21 cellular contexts compared by ENCODE assay signal in genomic region chr2:26591619-26592505, GRCh38. TPM values are rescaled to one million over a fixed set of nuclear protein-coding genes. Genes with fewer than 3 reads are reported as not detected.
DNase-seq lines count a peak whose midpoint lies in the region; ATAC-seq, FAIRE-seq and TF ChIP-seq lines count a peak whose summit lies in the region.
"Had no signal": no experiment of that assay in that cellular context is flagged by ENCODE, and none has a peak within 500 bp of the region (broad histone marks: within the 10 kb centered on the region; RNA-seq: fewer than 3 reads in every experiment).

No MANE protein-coding gene starts in this region.

- no peaks in the 10 kb centered on the region for H3K36me3 ChIP-seq in spleen
- H3K36me3 ChIP-seq: cardiac muscle cell, neutrophil, tibial nerve had no signal

- no peak for TF ChIP-seq POLR2A in spleen (IDR thresholded peaks at IDR 0.05)

- ATAC-seq in HG03095 (IDR thresholded peaks at IDR 0.05; ENCODE audit: unreplicated experiment) = no peak
- ATAC-seq in HG03139 (IDR thresholded peaks at IDR 0.05; ENCODE audit: unreplicated experiment) = no peak
- ATAC-seq in GM21723 (IDR thresholded peaks at IDR 0.05; ENCODE audit: unreplicated experiment) = no peak

- peak; percentile 33 for DNase-seq in activated CD4-positive, alpha-beta T cell treated with anti-CD3 and anti-CD28 coated beads for 48 hours
- no peak for DNase-seq in activated CD4-positive, alpha-beta T cell treated with anti-CD3 and anti-CD28 coated beads, Interleukin-2, amount 50 U/mL, for 48 hours
- DNase-seq in GM18507 (ENCODE audit: extremely low spot score, insufficient read length, low read depth) = no peak
- peak; percentile 74 for DNase-seq in amniotic epithelial cell (ENCODE audit: low read depth)
- peak; percentile 66 for DNase-seq in spleen
- DNase-seq: DND-41; effector memory CD4-positive, alpha-beta T cell; kidney glomerular epithelial cell; NCI-H1105; NCI-H2171; stimulated activated CD4-positive, alpha-beta T cell treated with anti-CD3 and anti-CD28 coated beads, Interleukin-2, amount 100 ng/mL, for 48 hours had no signal

- intact Hi-C loops in spleen (cut with DNase I; ENCODE audit: low total_unique reads) = no loop called here

- WGBS in spleen, 5 donors = 82 to 95% (median 87%) methylated on average over 9 to 12 of the region's 12 CpGs

- no peak overlapping the region for H3K27ac ChIP-seq in spleen
- H3K27ac ChIP-seq: cardiac muscle cell, hepatocyte, HL-60, neutrophil, tibial nerve had no signal

- H3K4me1 ChIP-seq in spleen = no peaks in the 10 kb centered on the region
- H3K4me1 ChIP-seq: tibial nerve had no signal

- no peak for TF ChIP-seq CTCF in spleen (IDR thresholded peaks at IDR 0.05 in 8 of 11, conservative IDR thresholded peaks at IDR 0.05 in 3 of 11)

- no peak overlapping the region for H3K4me3 ChIP-seq in spleen
- H3K4me3 ChIP-seq: cardiac muscle cell, hepatocyte, tibial nerve had no signal

- peaks cover 0 to 57% (median 7%) of the 10 kb centered on the region in 7 donors for H3K27me3 ChIP-seq in spleen (replicated peaks in 1 of 7)

- FAIRE-seq in GM18507 (lab: Jason Lieb, UNC) = peak; percentile 31
- FAIRE-seq: A204.1 had no signal

- peaks cover 0 to 6% (median 0%) of the 10 kb centered on the region in 8 donors for H3K9me3 ChIP-seq in spleen
- H3K9me3 ChIP-seq: neutrophil had no signal

RNA-seq across cellular contexts. Expression of gene CIB4, which starts 49.3 kb away (rescaled TPM):
- not detected for total RNA-seq in spleen
- polyA plus RNA-seq in spleen = not detected
- total RNA-seq: cardiac muscle cell; CD4-positive, alpha-beta T cell; hepatocyte; tibial nerve had no signal
- polyA plus RNA-seq: cardiac muscle cell, hepatocyte had no signal

Comparison
In these comparisons a context has a peak if more than half of its experiments do, and no peak if none do; other contexts are left out.
1. DNase-seq: peak in activated CD4-positive, alpha-beta T cell treated with anti-CD3 and anti-CD28 coated beads for 48 hours (single experiment), amniotic epithelial cell (single experiment) and spleen (single experiment); none in activated CD4-positive, alpha-beta T cell treated with anti-CD3 and anti-CD28 coated beads, Interleukin-2, amount 50 U/mL, for 48 hours (0 of 2) and GM18507 (single experiment).